ENCODE assay signal across 8 cellular contexts in the genomic region with DNA sequence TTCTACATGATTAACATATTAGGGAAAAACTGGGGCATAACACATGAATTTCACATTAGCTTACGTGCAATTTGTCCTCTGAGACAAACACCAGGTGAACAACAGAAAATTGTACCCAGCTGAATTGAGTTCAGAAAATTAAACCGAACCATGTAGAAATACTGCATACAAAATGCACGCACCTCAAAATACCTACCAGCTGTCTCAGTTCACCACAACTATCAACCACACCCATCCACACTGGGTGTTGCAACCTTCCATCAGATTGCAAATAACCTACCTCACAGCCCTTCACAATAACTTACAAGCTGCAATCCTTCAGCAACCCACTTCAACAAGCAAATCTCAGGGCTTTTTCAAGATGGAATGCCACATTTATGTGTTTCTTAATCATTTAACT. TPM values are rescaled to one million over a fixed set of nuclear protein-coding genes. Genes with fewer than 3 reads are reported as not detected.
DNase-seq lines count a peak whose midpoint lies in the region; ATAC-seq lines count a peak whose summit lies in the region.

No MANE protein-coding gene starts in this region.

- peaks cover 78% of the 10 kb centered on the region for H3K36me3 Mint-ChIP-seq in activated naive CD4-positive, alpha-beta T cell treated with anti-CD3 and anti-CD28 coated beads, Interleukin-2, amount 10 ng/mL, durations not matched to agents 7 days and 5 days
- peaks cover 31 to 73% (median 58%) of the 10 kb centered on the region in 5 donors for H3K36me3 Mint-ChIP-seq in naive thymus-derived CD4-positive, alpha-beta T cell

- peaks cover 51 to 70% of the 10 kb centered on the region in 2 donors for H3K4me1 ChIP-seq in naive thymus-derived CD4-positive, alpha-beta T cell (ENCODE audit: control insufficient read depth in 2 of 2, insufficient read depth in 2 of 2, low read length in 2 of 2)

- peak overlapping the region; percentile 79 for H3K27ac ChIP-seq in naive thymus-derived CD4-positive, alpha-beta T cell (ENCODE audit: low read depth, low read length)

- DNase-seq in ELR (ENCODE audit: low read depth): peak; percentile 2
- peak; percentile 13 for DNase-seq in OCI-M1 (lab: John Stamatoyannopoulos, UW)
- peak; percentile 77 for DNase-seq in activated naive CD4-positive, alpha-beta T cell treated with anti-CD3 and anti-CD28 coated beads, Interleukin-2, amount 10 ng/mL, durations not matched to agents 7 days and 5 days
- DNase-seq in naive thymus-derived CD4-positive, alpha-beta T cell: peak in 8 of 9 donors; percentile 39 to 88 (median 80)
- DNase-seq in NCI-H1436 (lab: John Stamatoyannopoulos, UW): no peak
- no peak for DNase-seq in cerebellum (ENCODE audit: low spot score)

- no peaks in the 10 kb centered on the region for H3K27me3 Mint-ChIP-seq in activated naive CD4-positive, alpha-beta T cell treated with anti-CD3 and anti-CD28 coated beads, Interleukin-2, amount 10 ng/mL, durations not matched to agents 7 days and 5 days
- H3K27me3 Mint-ChIP-seq in naive thymus-derived CD4-positive, alpha-beta T cell: no peaks in the 10 kb centered on the region

- peak overlapping the region; percentile 98 for H3K27ac Mint-ChIP-seq in activated naive CD4-positive, alpha-beta T cell treated with anti-CD3 and anti-CD28 coated beads, Interleukin-2, amount 10 ng/mL, durations not matched to agents 7 days and 5 days
- peak overlapping the region; percentile 91 to 99 (median 97) for H3K27ac Mint-ChIP-seq in naive thymus-derived CD4-positive, alpha-beta T cell

- peak; percentile 83 for ATAC-seq in naive thymus-derived CD4-positive, alpha-beta T cell
- no peak for ATAC-seq in GM21381 (IDR thresholded peaks at IDR 0.05; ENCODE audit: unreplicated experiment)
- ATAC-seq in GM19395 (IDR thresholded peaks at IDR 0.05; ENCODE audit: unreplicated experiment): no peak

- no peaks in the 10 kb centered on the region for H3K9me3 ChIP-seq in naive thymus-derived CD4-positive, alpha-beta T cell (ENCODE audit: control insufficient read depth in 2 of 3, low read length in 3 of 3)

- H3K9me3 Mint-ChIP-seq in activated naive CD4-positive, alpha-beta T cell treated with anti-CD3 and anti-CD28 coated beads, Interleukin-2, amount 10 ng/mL, durations not matched to agents 7 days and 5 days: peaks cover 33% of the 10 kb centered on the region
- H3K9me3 Mint-ChIP-seq in naive thymus-derived CD4-positive, alpha-beta T cell: peaks cover 4 to 34% (median 16%) of the 10 kb centered on the region in 11 donors

- POLR2A ChIA-PET in naive thymus-derived CD4-positive, alpha-beta T cell (lab: Charles Lee): interaction anchor here (0.7 to 17.2 kb wide), 16 partner anchors 8 to 172 kb away, joined by 3 to 353 read pairs (median 6); partner anchors contain the start of gene MGAT4A

- peak overlapping the region; percentile 55 for H3K4me3 Mint-ChIP-seq in activated naive CD4-positive, alpha-beta T cell treated with anti-CD3 and anti-CD28 coated beads, Interleukin-2, amount 10 ng/mL, durations not matched to agents 7 days and 5 days
- peak overlapping the region; percentile 56 to 94 (median 80) for H3K4me3 Mint-ChIP-seq in naive thymus-derived CD4-positive, alpha-beta T cell

- peak overlapping the region; percentile 14 for H3K4me3 ChIP-seq in naive thymus-derived CD4-positive, alpha-beta T cell (ENCODE audit: low read length)

- CTCF ChIA-PET in activated naive CD4-positive, alpha-beta T cell treated with anti-CD3 and anti-CD28 coated beads, Interleukin-2, amount 10 ng/mL, durations not matched to agents 7 days and 5 days (lab: Charles Lee): interaction anchor here (0.6 to 1.6 kb wide), 4 partner anchors 10 to 112 kb away, joined by 3 to 5 read pairs (median 4); no protein-coding TSS in a partner anchor
- CTCF ChIA-PET in naive thymus-derived CD4-positive, alpha-beta T cell (lab: Charles Lee): interaction anchor here (0.5 to 1.7 kb wide), 9 partner anchors 8 to 266 kb away, joined by 3 to 7 read pairs (median 3); no protein-coding TSS in a partner anchor

- peaks cover 73% of the 10 kb centered on the region for H3K4me1 Mint-ChIP-seq in activated naive CD4-positive, alpha-beta T cell treated with anti-CD3 and anti-CD28 coated beads, Interleukin-2, amount 10 ng/mL, durations not matched to agents 7 days and 5 days
- peaks cover 35 to 93% (median 75%) of the 10 kb centered on the region in 7 donors for H3K4me1 Mint-ChIP-seq in naive thymus-derived CD4-positive, alpha-beta T cell

- no peaks in the 10 kb centered on the region for H3K27me3 ChIP-seq in naive thymus-derived CD4-positive, alpha-beta T cell (ENCODE audit: control insufficient read depth in 2 of 2, insufficient read depth in 2 of 2, low read length in 2 of 2)

- intact Hi-C loops in naive thymus-derived CD4-positive, alpha-beta T cell (cut with micrococcal nuclease): loop anchor here in 1 of 2 donors (1.0 to 5.0 kb wide), 5 partner anchors 12 to 212 kb away; no protein-coding TSS in a partner anchor

- H3K36me3 ChIP-seq in naive thymus-derived CD4-positive, alpha-beta T cell (ENCODE audit: control insufficient read depth in 2 of 3, insufficient read depth in 3 of 3, low read length in 3 of 3): peaks cover 0 to 29% (median 4%) of the 10 kb centered on the region in 3 experiments

RNA-seq across cellular contexts. Expression of gene UNC50, which starts 55.9 kb away (rescaled TPM):
- total RNA-seq in naive thymus-derived CD4-positive, alpha-beta T cell: 10 to 100 TPM; 22.2 to 41.3 (median 29.9) TPM
- polyA plus RNA-seq in naive thymus-derived CD4-positive, alpha-beta T cell: 10 to 100 TPM; 59.2 to 63.2 TPM
- total RNA-seq in cerebellum: 29.1 TPM

RNA-seq across cellular contexts. Expression of gene COA5, which starts 56.0 kb away (rescaled TPM):
- 10 to 100 TPM; 23.8 to 55.2 (median 29.2) TPM for total RNA-seq in naive thymus-derived CD4-positive, alpha-beta T cell
- 10 to 100 TPM; 25.5 to 36.3 TPM for polyA plus RNA-seq in naive thymus-derived CD4-positive, alpha-beta T cell
- 45.7 TPM for total RNA-seq in cerebellum

Comparison
In these comparisons a context has a peak if more than half of its experiments do, and no peak if none do; other contexts are left out.
1. DNase-seq: peak in ELR (single experiment), OCI-M1 (single experiment), activated naive CD4-positive, alpha-beta T cell treated with anti-CD3 and anti-CD28 coated beads, Interleukin-2, amount 10 ng/mL, durations not matched to agents 7 days and 5 days (single experiment) and naive thymus-derived CD4-positive, alpha-beta T cell (8 of 9); none in NCI-H1436 (single experiment) and cerebellum (single experiment).